Comparison of ENCODE assay signal across 31 cellular contexts in the genomic region with DNA sequence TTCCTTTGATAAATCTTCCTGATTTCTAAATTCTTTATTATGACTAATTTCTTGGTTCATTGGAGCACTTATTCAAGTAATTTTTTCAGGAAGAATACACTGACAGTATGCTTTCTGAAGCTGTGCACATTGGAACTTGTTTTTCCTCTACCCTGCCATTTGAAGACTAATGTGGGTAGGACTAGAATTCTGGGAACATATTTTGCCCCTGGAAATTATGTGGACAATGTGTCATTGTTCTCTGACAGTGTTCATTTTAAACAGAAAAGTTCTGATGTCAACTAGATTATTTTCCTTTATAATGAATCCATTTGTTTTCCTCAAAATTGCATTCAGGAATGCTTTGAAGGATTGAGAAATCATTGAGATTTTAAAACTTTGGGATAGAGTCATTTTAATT. TPM values are rescaled to one million over a fixed set of nuclear protein-coding genes. Genes with fewer than 3 reads are reported as not detected.
"Had no signal": no experiment of that assay in that cellular context is flagged by ENCODE, and none has a peak within 500 bp of the region (broad histone marks: within the 10 kb centered on the region; RNA-seq: fewer than 3 reads in every experiment).

No MANE protein-coding gene starts in this region.

- H3K4me1 Mint-ChIP-seq: endodermal cell; stimulated activated memory B cell treated with anti-CD40 and anti-IgM and Interleukin-4, amounts not matched to agents 10 μg/mL and 1 μg/mL and 100 μg/mL, for 72 hours had no signal

- H3K36me3 ChIP-seq: colonic mucosa, esophagus muscularis mucosa, neutrophil, right atrium auricular region, transverse colon, upper lobe of right lung, uterus had no signal

- H2AFZ ChIP-seq: parathyroid adenoma had no signal

- DNase-seq: colonic mucosa; effector CD8-positive, alpha-beta T cell; endodermal cell; hypothalamus; immature natural killer cell; islet precursor cell; mesenchymal stem cell; mucosa of descending colon; naive B cell; stimulated activated CD4-positive, alpha-beta T cell treated with anti-CD3 and anti-CD28 coated beads, Interleukin-2, amount 100 ng/mL, for 24 hours; stimulated activated CD4-positive, alpha-beta T cell treated with anti-CD3 and anti-CD28 coated beads, Interleukin-4, amount 100 ng/mL, for 24 hours; stimulated activated naive CD8-positive, alpha-beta T cell treated with anti-CD3 and anti-CD28 coated beads, Interleukin-15, Interleukin-2, amounts not matched to agents 100 U/mL and 50 U/mL, for 24 hours; substantia nigra; testis; transverse colon; upper lobe of right lung; uterus had no signal

- H3K9me3 Mint-ChIP-seq: dendritic cell treated with granulocyte-macrophage colony-stimulating factor and Interleukin-4, amounts not matched to agents 40 ng/mL and 50 ng/mL, for 4 days; endodermal cell; natural killer cell treated with Interleukin-12 subunit alpha and Interleukin-12 subunit beta and Interleukin-15 and Interleukin-18, amount 100 ng/mL, for 72 hours; stimulated activated memory B cell treated with anti-CD40 and anti-IgM and Interleukin-4, amounts not matched to agents 10 μg/mL and 1 μg/mL and 100 μg/mL, for 72 hours had no signal

- H3K4me3 ChIP-seq: colonic mucosa, esophagus muscularis mucosa, lung, mucosa of descending colon, right atrium auricular region, testis, transverse colon, upper lobe of right lung, uterus had no signal

- H3K27me3 Mint-ChIP-seq: dendritic cell treated with granulocyte-macrophage colony-stimulating factor and Interleukin-4, amounts not matched to agents 40 ng/mL and 50 ng/mL, for 4 days; progenitor cell of endocrine pancreas; stimulated activated memory B cell treated with anti-CD40 and anti-IgM and Interleukin-4, amounts not matched to agents 10 μg/mL and 1 μg/mL and 100 μg/mL, for 72 hours had no signal

- ATAC-seq: left lobe of liver; mucosa of descending colon; natural killer cell treated with Interleukin-12 subunit alpha and Interleukin-12 subunit beta and Interleukin-15 and Interleukin-18, amount 100 ng/mL, for 72 hours; sciatic nerve; stimulated activated memory B cell treated with anti-CD40 and anti-IgM and Interleukin-4, amounts not matched to agents 10 μg/mL and 1 μg/mL and 100 μg/mL, for 72 hours; stimulated activated naive CD8-positive, alpha-beta T cell treated with anti-CD3 and anti-CD28 coated beads, Interleukin-15, Interleukin-2, amounts not matched to agents 100 U/mL and 50 U/mL, for 24 hours; upper lobe of right lung had no signal

- FAIRE-seq: frontal cortex had no signal

- H3K27ac ChIP-seq: colonic mucosa, esophagus muscularis mucosa, neutrophil, parathyroid adenoma, right atrium auricular region, testis, transverse colon, upper lobe of right lung, uterus had no signal

- H3K36me3 Mint-ChIP-seq: immature natural killer cell; mesothelial cell of epicardium; naive B cell; natural killer cell treated with Interleukin-12 subunit alpha and Interleukin-12 subunit beta and Interleukin-15 and Interleukin-18, amount 100 ng/mL, for 72 hours; stimulated activated memory B cell treated with anti-CD40 and anti-IgM and Interleukin-4, amounts not matched to agents 10 μg/mL and 1 μg/mL and 100 μg/mL, for 72 hours had no signal

- H3K9ac ChIP-seq: parathyroid adenoma had no signal

- H3K4me1 ChIP-seq: colonic mucosa, esophagus muscularis mucosa, parathyroid adenoma, right atrium auricular region, testis, transverse colon, upper lobe of right lung, uterus had no signal

- H3K4me3 Mint-ChIP-seq: dendritic cell treated with granulocyte-macrophage colony-stimulating factor and Interleukin-4, amounts not matched to agents 40 ng/mL and 50 ng/mL, for 4 days; endodermal cell; immature natural killer cell; mesothelial cell of epicardium; naive B cell; natural killer cell treated with Interleukin-12 subunit alpha and Interleukin-12 subunit beta and Interleukin-15 and Interleukin-18, amount 100 ng/mL, for 72 hours; neural crest cell; stimulated activated memory B cell treated with anti-CD40 and anti-IgM and Interleukin-4, amounts not matched to agents 10 μg/mL and 1 μg/mL and 100 μg/mL, for 72 hours had no signal

- H3K79me2 ChIP-seq: parathyroid adenoma had no signal

- H3K27ac Mint-ChIP-seq: dendritic cell treated with granulocyte-macrophage colony-stimulating factor and Interleukin-4, amounts not matched to agents 40 ng/mL and 50 ng/mL, for 4 days; endodermal cell; immature natural killer cell; mesothelial cell of epicardium; naive B cell; natural killer cell treated with Interleukin-12 subunit alpha and Interleukin-12 subunit beta and Interleukin-15 and Interleukin-18, amount 100 ng/mL, for 72 hours; progenitor cell of endocrine pancreas; stimulated activated memory B cell treated with anti-CD40 and anti-IgM and Interleukin-4, amounts not matched to agents 10 μg/mL and 1 μg/mL and 100 μg/mL, for 72 hours had no signal

- H3K9me3 ChIP-seq: colonic mucosa, esophagus muscularis mucosa, mucosa of descending colon, neutrophil, right atrium auricular region, testis, transverse colon, upper lobe of right lung, uterus had no signal

- H3K27me3 ChIP-seq: colonic mucosa, esophagus muscularis mucosa, neutrophil, right atrium auricular region, testis, transverse colon, upper lobe of right lung, uterus had no signal

RNA-seq across cellular contexts. Expression of a gene that starts 34.8 kb away (rescaled TPM):
- total RNA-seq: left lobe of liver; natural killer cell treated with Interleukin-12 subunit alpha and Interleukin-12 subunit beta and Interleukin-15 and Interleukin-18, amount 100 ng/mL, for 72 hours had no signal
- polyA plus RNA-seq: immature natural killer cell had no signal
